Comparison of ENCODE assay signal across 1 cellular context in the genomic region with DNA sequence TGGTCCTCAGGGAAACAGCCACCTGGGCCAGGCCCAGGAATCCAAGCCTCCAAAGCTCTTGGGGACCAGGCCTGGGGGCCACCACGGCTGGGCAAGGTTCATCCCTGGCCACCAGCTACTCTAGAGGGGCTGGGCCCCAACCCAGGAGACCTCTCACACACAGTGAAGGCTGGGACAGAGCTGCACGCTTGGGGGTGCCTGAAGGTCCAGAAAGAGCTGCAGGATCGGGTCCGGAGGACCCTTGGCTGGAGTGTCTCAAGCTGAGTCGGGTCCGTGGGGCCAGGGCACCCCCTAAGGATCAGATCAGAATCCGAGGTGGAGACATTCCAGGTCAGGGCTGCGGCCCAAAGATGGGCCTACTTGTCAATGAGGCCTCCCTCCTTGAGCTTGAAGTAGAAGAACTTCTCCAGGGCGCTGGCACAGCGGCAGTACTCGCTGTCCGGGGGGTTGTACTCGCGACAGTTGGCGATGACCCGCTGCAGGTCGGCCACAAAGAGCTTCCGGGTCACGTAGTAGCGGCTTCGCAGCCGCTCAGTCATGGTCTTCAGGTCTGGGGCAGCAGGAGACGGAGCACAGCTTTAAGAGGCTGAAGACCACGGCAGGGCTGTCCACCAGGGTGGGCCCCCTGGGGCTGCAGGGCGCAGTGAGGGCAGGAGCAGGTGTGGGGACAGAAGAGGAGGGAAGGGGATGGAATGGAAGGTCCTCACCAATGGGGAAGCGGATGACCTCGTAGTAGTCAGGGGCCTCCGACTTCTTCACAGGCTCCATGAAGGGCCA.
TF ChIP-seq lines count a peak whose summit lies in the region.

No MANE protein-coding gene starts in this region.

TF ChIP-seq in HepG2, 621 proteins besides CTCF, POLR2A, EP300 and RAD21:
- TF ChIP-seq ZNF768 (CRISPR knock-in tag; IDR thresholded peaks at IDR 0.05) (no peak), ZNF263 (CRISPR knock-in tag; IDR thresholded peaks at IDR 0.05) (no peak), SKI (IDR thresholded peaks at IDR 0.05; ENCODE audit: partially characterized antibody) (no peak), NRL (CRISPR knock-in tag; IDR thresholded peaks at IDR 0.05; ENCODE audit: borderline replicate concordance) (0 out of 2 replicates have a peak, but pooled peaks have one; percentile 21)
